In the genomic region with DNA sequence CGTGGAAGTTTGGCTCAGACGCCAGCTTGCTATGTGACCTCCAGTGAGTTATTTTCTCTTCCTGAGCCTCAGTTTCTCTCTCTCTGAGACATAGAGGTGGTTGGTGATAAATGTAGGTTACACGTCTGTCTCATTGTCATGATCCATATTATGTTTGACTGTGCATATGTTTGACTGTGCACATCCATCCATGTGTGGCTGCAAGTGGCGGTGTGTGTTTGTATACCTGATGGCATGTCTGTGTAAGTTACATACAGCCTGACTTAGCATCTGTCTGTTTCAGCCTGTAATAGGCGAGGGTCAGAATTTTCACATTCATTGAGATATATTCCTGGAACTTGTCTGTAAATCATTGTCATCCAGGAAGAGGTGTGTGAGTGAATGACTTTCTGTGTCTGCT, we compare ENCODE assay signal across 14 cellular contexts. TPM values are rescaled to one million over a fixed set of nuclear protein-coding genes. Genes with fewer than 3 reads are reported as not detected.
DNase-seq lines count a peak whose midpoint lies in the region; ATAC-seq and TF ChIP-seq lines count a peak whose summit lies in the region.
"Had no signal": no experiment of that assay in that cellular context is flagged by ENCODE, and none has a peak within 500 bp of the region (broad histone marks: within the 10 kb centered on the region; RNA-seq: fewer than 3 reads in every experiment).

No MANE protein-coding gene starts in this region.

- H3K27me3 ChIP-seq in MG63, result no peaks in the 10 kb centered on the region
- H3K27me3 ChIP-seq in thoracic aorta (replicated peaks; ENCODE audit: insufficient read depth), result no peaks in the 10 kb centered on the region

- H3K4me3 ChIP-seq in MG63, result peak overlapping the region; percentile 1; the same call in 1 of the 2 replicates
- peak overlapping the region; percentile 90 for H3K4me3 ChIP-seq in thoracic aorta

- peak overlapping the region; percentile 98 for H3K27ac Mint-ChIP-seq in mesothelial cell of epicardium
- H3K27ac Mint-ChIP-seq: activated CD4-positive, alpha-beta T cell treated with anti-CD3 and anti-CD28 coated beads, Interleukin-2, amount 10 ng/mL, durations not matched to agents 7 days and 5 days; activated naive CD8-positive, alpha-beta T cell treated with anti-CD3 and anti-CD28 coated beads for 36 hours; stimulated activated naive CD8-positive, alpha-beta T cell treated with anti-CD3 and anti-CD28 coated beads, Interleukin-15, amount 100 ng/mL, for 72 hours had no signal

- H3K36me3 Mint-ChIP-seq in mesothelial cell of epicardium, result peaks cover 5% of the 10 kb centered on the region
- H3K36me3 Mint-ChIP-seq: activated naive CD8-positive, alpha-beta T cell treated with anti-CD3 and anti-CD28 coated beads for 36 hours had no signal

- no peaks in the 10 kb centered on the region for H3K9me3 Mint-ChIP-seq in mesothelial cell of epicardium
- H3K9me3 Mint-ChIP-seq: activated CD4-positive, alpha-beta T cell treated with anti-CD3 and anti-CD28 coated beads, Interleukin-2, amount 10 ng/mL, durations not matched to agents 7 days and 5 days; activated naive CD8-positive, alpha-beta T cell treated with anti-CD3 and anti-CD28 coated beads for 36 hours; stimulated activated naive CD8-positive, alpha-beta T cell treated with anti-CD3 and anti-CD28 coated beads, Interleukin-15, amount 100 ng/mL, for 72 hours had no signal

- H3K4me1 Mint-ChIP-seq in mesothelial cell of epicardium, result peaks cover 62% of the 10 kb centered on the region

- H3K9me3 ChIP-seq in MG63 (no peaks in the 10 kb centered on the region), thoracic aorta (no peaks in the 10 kb centered on the region)

- peak overlapping the region; percentile 51 for H3K27ac ChIP-seq in cingulate gyrus (ENCODE audit: low read depth, low read length)
- peak overlapping the region; percentile 95 to 98 for H3K27ac ChIP-seq in thoracic aorta

- no peak for TF ChIP-seq CTCF in mesothelial cell of epicardium (IDR thresholded peaks at IDR 0.05; ENCODE audit: unreplicated experiment)
- TF ChIP-seq CTCF in thoracic aorta (IDR thresholded peaks at IDR 0.05), result no peak

- H3K4me3 Mint-ChIP-seq in mesothelial cell of epicardium, result peak overlapping the region; percentile 46
- H3K4me3 Mint-ChIP-seq: activated CD4-positive, alpha-beta T cell treated with anti-CD3 and anti-CD28 coated beads, Interleukin-2, amount 10 ng/mL, durations not matched to agents 7 days and 5 days; activated naive CD8-positive, alpha-beta T cell treated with anti-CD3 and anti-CD28 coated beads for 36 hours; stimulated activated naive CD8-positive, alpha-beta T cell treated with anti-CD3 and anti-CD28 coated beads, Interleukin-15, amount 100 ng/mL, for 72 hours had no signal

- H3K4me1 ChIP-seq in thoracic aorta (ENCODE audit: control insufficient read depth in 1 of 2, low read depth in 2 of 2), result peaks cover 47 to 67% of the 10 kb centered on the region in 2 donors

- no peak for DNase-seq in MG63
- no peak for DNase-seq in mesothelial cell of epicardium (ENCODE audit: low spot score in 2 of 2, unreplicated experiment in 2 of 2)
- no peak for DNase-seq in thoracic aorta (ENCODE audit: low spot score)
- DNase-seq in NCI-H526 (lab: John Stamatoyannopoulos, UW), result no peak
- DNase-seq in activated gamma-delta T cell (lab: John Stamatoyannopoulos, UW), result no peak
- DNase-seq in activated CD4-positive, alpha-beta T cell treated with anti-CD3 and anti-CD28 coated beads for 48 hours, result no peak
- no peak for DNase-seq in iPS-NIHi11 (ENCODE audit: low spot score)
- DNase-seq: activated CD4-positive, alpha-beta T cell treated with anti-CD3 and anti-CD28 coated beads, Interleukin-2, amount 10 ng/mL, durations not matched to agents 7 days and 5 days; activated naive CD8-positive, alpha-beta T cell treated with anti-CD3 and anti-CD28 coated beads for 36 hours; Karpas-422; NCI-H226; SHP77 treated with DMSO at 0.1 percent for 48 hours; stimulated activated naive CD8-positive, alpha-beta T cell treated with anti-CD3 and anti-CD28 coated beads, Interleukin-15, amount 100 ng/mL, for 72 hours had no signal

- ATAC-seq in thoracic aorta (ENCODE audit: insufficient number of reproducible peaks, low FRiP score, low read depth), result no peak
- ATAC-seq: stimulated activated naive CD8-positive, alpha-beta T cell treated with anti-CD3 and anti-CD28 coated beads, Interleukin-15, amount 100 ng/mL, for 72 hours had no signal

- H3K36me3 ChIP-seq in MG63 (peaks cover 75% of the 10 kb centered on the region), thoracic aorta (peaks cover 9% of the 10 kb centered on the region)

- H3K27me3 Mint-ChIP-seq in mesothelial cell of epicardium (ENCODE audit: low read depth), result no peaks in the 10 kb centered on the region

RNA-seq across cellular contexts. Expression of a gene that starts 3.3 kb away (rescaled TPM):
- 1,117 and 1,361 TPM in 2 replicates for total RNA-seq in MG63 (2014; rRNA removed; shearing (Covaris generic); ENCODE audit: low replicate concordance)
- 2,843 to 2,896 TPM (median 2,890 TPM) in 3 replicates for total RNA-seq in mesothelial cell of epicardium
- 1,000 to 10,000 TPM; 1,654 to 1,851 TPM for total RNA-seq in thoracic aorta
